8 cellular contexts compared by ENCODE assay signal in genomic region chr2:32135409-32135808, GRCh38. TPM values are rescaled to one million over a fixed set of nuclear protein-coding genes. Genes with fewer than 3 reads are reported as not detected.
DNase-seq lines count a peak whose midpoint lies in the region; ATAC-seq and TF ChIP-seq lines count a peak whose summit lies in the region.

No MANE protein-coding gene starts in this region.

- H3K27me3 ChIP-seq in Loucy (ENCODE audit: insufficient read depth, low read length, poor library complexity, severe bottlenecking) (no peaks in the 10 kb centered on the region), neuronal stem cell (ENCODE audit: control insufficient read depth in 3 of 3, insufficient read depth in 3 of 3, low read depth in 1 of 3, low read length in 3 of 3) (no peaks in the 10 kb centered on the region)

- no CpG with 5 or more reads among the region's 8 CpGs for WGBS in neuronal stem cell (ENCODE audit: extremely low coverage in 2 of 2, insufficient read length in 2 of 2, insufficient replicate concordance in 1 of 2), 2 donors

- no peak overlapping the region for H2BK5ac ChIP-seq in neuronal stem cell (ENCODE audit: low read length)

- H3K4me3 ChIP-seq in Loucy (ENCODE audit: low read length, poor library complexity, severe bottlenecking) (no peak overlapping the region), neuronal stem cell (ENCODE audit: low read length in 2 of 2) (no peak overlapping the region)

- no peak overlapping the region for H3K27ac ChIP-seq in neuronal stem cell (replicated peaks; ENCODE audit: low read length)

- peaks cover 3% of the 10 kb centered on the region for H3K4me1 Mint-ChIP-seq in brain
- H3K4me1 Mint-ChIP-seq in memory B cell = no peaks in the 10 kb centered on the region

- H3K9me3 Mint-ChIP-seq in brain (no peaks in the 10 kb centered on the region), memory B cell (no peaks in the 10 kb centered on the region)

- H3K79me2 ChIP-seq in Loucy (ENCODE audit: insufficient read depth, low read length) = no peaks in the 10 kb centered on the region

- peak; percentile 48 for TF ChIP-seq CTCF in Loucy (conservative IDR thresholded peaks at IDR 0.05; ENCODE audit: low read length)
- TF ChIP-seq CTCF in brain (conservative IDR thresholded peaks at IDR 0.05) = peak in 1 of 2 experiments; percentile 23

- H3K4ac ChIP-seq in neuronal stem cell (ENCODE audit: low read length) = no peak overlapping the region

- H3K27ac Mint-ChIP-seq in brain = peak overlapping the region in 4 of 5 experiments; percentile 41 to 78 (median 74)
- H3K27ac Mint-ChIP-seq in memory B cell = no peak overlapping the region

- no peak overlapping the region for H3K18ac ChIP-seq in neuronal stem cell (ENCODE audit: low read length)

- H3K9me2 ChIP-seq in Loucy (replicated peaks; ENCODE audit: low read depth, low read length) = no peaks in the 10 kb centered on the region

- H3K9me3 ChIP-seq in Loucy (ENCODE audit: insufficient read depth, low read depth, low read length) (no peaks in the 10 kb centered on the region), neuronal stem cell (replicated peaks in 1 of 2; ENCODE audit: control insufficient read depth in 2 of 2, insufficient read depth in 1 of 2, low read depth in 1 of 2, low read length in 2 of 2) (no peaks in the 10 kb centered on the region)

- peaks cover 56% of the 10 kb centered on the region; the same call in 1 of the 2 replicates for H3K36me3 ChIP-seq in Loucy (ENCODE audit: insufficient read depth, low read length)
- H3K36me3 ChIP-seq in neuronal stem cell (replicated peaks in 1 of 2; ENCODE audit: control insufficient read depth in 2 of 2, insufficient read depth in 2 of 2, low read length in 2 of 2) = peaks cover 2 to 45% of the 10 kb centered on the region in 2 donors

- no peak overlapping the region for H2AFZ ChIP-seq in Loucy (ENCODE audit: low read length)
- no peak overlapping the region for H2AFZ ChIP-seq in neuronal stem cell (ENCODE audit: low read length)

- no peak overlapping the region for H2AK5ac ChIP-seq in neuronal stem cell (ENCODE audit: low read depth, low read length)

- H3K4me1 ChIP-seq in Loucy (ENCODE audit: insufficient read depth, low read length, poor library complexity, severe bottlenecking) (no peaks in the 10 kb centered on the region), neuronal stem cell (ENCODE audit: control insufficient read depth in 2 of 2, insufficient read depth in 1 of 2, low read depth in 1 of 2, low read length in 2 of 2) (no peaks in the 10 kb centered on the region)

- no peak overlapping the region for H2BK12ac ChIP-seq in neuronal stem cell (ENCODE audit: low read length)

- H3K4me3 Mint-ChIP-seq in brain = no peak overlapping the region
- H3K4me3 Mint-ChIP-seq in memory B cell = no peak overlapping the region

- no peak overlapping the region for H2BK120ac ChIP-seq in neuronal stem cell (ENCODE audit: low read depth, low read length)

- DNase-seq in SIG-M5 treated with dmso at 0.1 percent for 504 hours (lab: John Stamatoyannopoulos, UW; ENCODE audit: unreplicated experiment) (peak; percentile 61), SIG-M5 (lab: John Stamatoyannopoulos, UW) (no peak), memory B cell (ENCODE audit: low spot score in 2 of 2) (peak in 1 of 2 donors; percentile 17), NCI-H1105 (lab: John Stamatoyannopoulos, UW) (no peak), neuronal stem cell (ENCODE audit: low spot score) (no peak)
- DNase-seq in stimulated activated naive CD4-positive, alpha-beta T cell treated with Interleukin-2 at 50 U/mL for 16 hours (lab: John Stamatoyannopoulos, UW) = no peak

- no peak overlapping the region for H4K91ac ChIP-seq in neuronal stem cell (ENCODE audit: low read depth, low read length, poor library complexity)

- H3F3A ChIP-seq in Loucy (ENCODE audit: low read depth) = no peaks in the 10 kb centered on the region

- H3K9ac ChIP-seq in Loucy (ENCODE audit: low read depth, low read length, poor library complexity, severe bottlenecking) (no peak overlapping the region), neuronal stem cell (ENCODE audit: low read depth, low read length, poor library complexity) (no peak overlapping the region)

- no peaks in the 10 kb centered on the region for H4K20me1 ChIP-seq in Loucy (ENCODE audit: insufficient read depth, low read length, poor library complexity, severe bottlenecking)

- no peak overlapping the region for H3K14ac ChIP-seq in neuronal stem cell (ENCODE audit: low read length)

- peaks cover 77% of the 10 kb centered on the region for H3K36me3 Mint-ChIP-seq in brain
- peaks cover 23% of the 10 kb centered on the region for H3K36me3 Mint-ChIP-seq in memory B cell

- no peak overlapping the region for H2BK15ac ChIP-seq in neuronal stem cell (ENCODE audit: low read length)

- peak; percentile 41 for ATAC-seq in memory B cell (ENCODE audit: low read depth)

- H3K4me2 ChIP-seq in Loucy (ENCODE audit: low read depth, low read length, poor library complexity, severe bottlenecking) = no peak overlapping the region
- H3K4me2 ChIP-seq in neuronal stem cell (ENCODE audit: insufficient read depth, low read length, poor library complexity, severe bottlenecking) = no peak overlapping the region

- no peak overlapping the region for H3K23ac ChIP-seq in neuronal stem cell (ENCODE audit: low read depth, low read length, poor library complexity)

- H3K27me3 Mint-ChIP-seq in brain = no peaks in the 10 kb centered on the region
- H3K27me3 Mint-ChIP-seq in memory B cell = no peaks in the 10 kb centered on the region

- no peak overlapping the region for H4K8ac ChIP-seq in neuronal stem cell (ENCODE audit: low read depth, low read length)

- H3K79me1 ChIP-seq in neuronal stem cell (ENCODE audit: low read depth, low read length) = peaks cover 1% of the 10 kb centered on the region

RNA-seq across cellular contexts. Expression of gene SLC30A6, which starts 30.3 kb away (rescaled TPM):
- 4.7 TPM for polyA plus RNA-seq in brain (ENCODE audit: insufficient read depth, low read depth, low replicate concordance)
- polyA plus RNA-seq in neuronal stem cell (2013, experiment 1 of 2) = 14.0 TPM
- polyA plus RNA-seq in neuronal stem cell (2013, experiment 2 of 2) = 14.2 TPM
